ENCODE assay signal across 15 cellular contexts in genomic region chr3:31230425-31230824, GRCh38.
DNase-seq lines count a peak whose midpoint lies in the region; ATAC-seq and TF ChIP-seq lines count a peak whose summit lies in the region.
"Had no signal": no experiment of that assay in that cellular context is flagged by ENCODE, and none has a peak within 500 bp of the region (broad histone marks: within the 10 kb centered on the region; RNA-seq: fewer than 3 reads in every experiment).

No MANE protein-coding gene starts in this region.

- peaks cover 0 to 3% of the 10 kb centered on the region in 2 donors for H3K36me3 Mint-ChIP-seq in activated T-cell treated with anti-CD3 and anti-CD28 coated beads, Interleukin-2, amount 50 U/mL, for 72 hours (ENCODE audit: insufficient read depth in 2 of 2)
- peaks cover 28% of the 10 kb centered on the region for H3K36me3 Mint-ChIP-seq in activated CD8-positive, alpha-beta T cell treated with anti-CD3 and anti-CD28 coated beads, Interleukin-2, amount 10 ng/mL, durations not matched to agents 7 days and 5 days (ENCODE audit: low read depth)
- H3K36me3 Mint-ChIP-seq in HFFc6 (ENCODE audit: low read depth): no peaks in the 10 kb centered on the region
- H3K36me3 Mint-ChIP-seq: type B pancreatic cell had no signal

- H3K4me1 Mint-ChIP-seq in activated T-cell treated with anti-CD3 and anti-CD28 coated beads, Interleukin-2, amount 50 U/mL, for 72 hours (ENCODE audit: low read depth): peaks cover 83% of the 10 kb centered on the region
- H3K4me1 Mint-ChIP-seq in activated CD8-positive, alpha-beta T cell treated with anti-CD3 and anti-CD28 coated beads, Interleukin-2, amount 10 ng/mL, durations not matched to agents 7 days and 5 days (ENCODE audit: low read depth): peaks cover 80% of the 10 kb centered on the region
- H3K4me1 Mint-ChIP-seq in HFFc6 (ENCODE audit: low read depth): peaks cover 20% of the 10 kb centered on the region

- H3K9me3 ChIP-seq in thymus (ENCODE audit: control insufficient read depth): no peaks in the 10 kb centered on the region
- no peaks in the 10 kb centered on the region for H3K9me3 ChIP-seq in gastroesophageal sphincter

- H3K4me3 Mint-ChIP-seq in activated T-cell treated with anti-CD3 and anti-CD28 coated beads, Interleukin-2, amount 50 U/mL, for 72 hours: peak overlapping the region; percentile 27 to 69
- H3K4me3 Mint-ChIP-seq in activated CD8-positive, alpha-beta T cell treated with anti-CD3 and anti-CD28 coated beads, Interleukin-2, amount 10 ng/mL, durations not matched to agents 7 days and 5 days: no peak overlapping the region
- no peak overlapping the region for H3K4me3 Mint-ChIP-seq in HFFc6
- H3K4me3 Mint-ChIP-seq: type B pancreatic cell had no signal

- H3K9me3 Mint-ChIP-seq in activated T-cell treated with anti-CD3 and anti-CD28 coated beads, Interleukin-2, amount 50 U/mL, for 72 hours: no peaks in the 10 kb centered on the region
- H3K9me3 Mint-ChIP-seq in activated CD8-positive, alpha-beta T cell treated with anti-CD3 and anti-CD28 coated beads, Interleukin-2, amount 10 ng/mL, durations not matched to agents 7 days and 5 days (ENCODE audit: insufficient read depth): peaks cover 16% of the 10 kb centered on the region
- H3K9me3 Mint-ChIP-seq in HFFc6: no peaks in the 10 kb centered on the region
- H3K9me3 Mint-ChIP-seq: type B pancreatic cell had no signal

- 9% methylated on average over 2 of the region's 2 CpGs for WGBS in thymus
- 70 to 71% methylated on average over 2 of the region's 2 CpGs for WGBS in gastroesophageal sphincter (ENCODE audit: low coverage in 1 of 2), 2 donors

- no peak overlapping the region for H3K4me3 ChIP-seq in thymus (ENCODE audit: low read length)
- no peak overlapping the region for H3K4me3 ChIP-seq in gastroesophageal sphincter
- H3K4me3 ChIP-seq: K562 had no signal

- H3K27me3 ChIP-seq in thymus (ENCODE audit: control insufficient read depth, insufficient read depth): no peaks in the 10 kb centered on the region
- H3K27me3 ChIP-seq in gastroesophageal sphincter: no peaks in the 10 kb centered on the region

- POLR2A ChIA-PET in activated CD8-positive, alpha-beta T cell treated with anti-CD3 and anti-CD28 coated beads, Interleukin-2, amount 10 ng/mL, durations not matched to agents 7 days and 5 days (lab: Charles Lee): interaction anchor here (0.9 kb wide), 1 partner anchor 302 kb away, joined by 3 read pairs; no protein-coding TSS in a partner anchor

- TF ChIP-seq EP300 in gastroesophageal sphincter (IDR thresholded peaks at IDR 0.05): no peak

- peak; percentile 38 to 52 for ATAC-seq in activated T-cell treated with anti-CD3 and anti-CD28 coated beads, Interleukin-2, amount 50 U/mL, for 72 hours (replicated peaks in 1 of 2)
- ATAC-seq in HG02870 (IDR thresholded peaks at IDR 0.05; ENCODE audit: unreplicated experiment) (peak; percentile 38), gastroesophageal sphincter (no peak)
- ATAC-seq in activated CD8-positive, alpha-beta T cell treated with anti-CD3 and anti-CD28 coated beads, Interleukin-2, amount 10 ng/mL, durations not matched to agents 7 days and 5 days: no peak
- ATAC-seq: K562 had no signal

- peak overlapping the region; percentile 45 for H3K27ac Mint-ChIP-seq in activated T-cell treated with anti-CD3 and anti-CD28 coated beads, Interleukin-2, amount 50 U/mL, for 72 hours
- peak overlapping the region; percentile 82 for H3K27ac Mint-ChIP-seq in activated CD8-positive, alpha-beta T cell treated with anti-CD3 and anti-CD28 coated beads, Interleukin-2, amount 10 ng/mL, durations not matched to agents 7 days and 5 days
- no peak overlapping the region for H3K27ac Mint-ChIP-seq in HFFc6
- H3K27ac Mint-ChIP-seq: type B pancreatic cell had no signal

- CTCF ChIA-PET in activated CD8-positive, alpha-beta T cell treated with anti-CD3 and anti-CD28 coated beads, Interleukin-2, amount 10 ng/mL, durations not matched to agents 7 days and 5 days (lab: Charles Lee): no interaction called here

- H3K27ac ChIP-seq in thymus (ENCODE audit: low read depth): peak overlapping the region; percentile 77
- H3K27ac ChIP-seq in gastroesophageal sphincter: no peak overlapping the region

- DNase-seq in activated T-cell treated with anti-CD3 and anti-CD28 coated beads, Interleukin-2, amount 50 U/mL, for 72 hours: no peak
- DNase-seq in activated T-cell treated with anti-CD3 and anti-CD28 coated beads, Interleukin-2, amount 50 U/mL, for 1 hour: no peak
- DNase-seq in activated CD8-positive, alpha-beta T cell treated with anti-CD3 and anti-CD28 coated beads, Interleukin-2, amount 10 ng/mL, durations not matched to agents 7 days and 5 days: no peak
- no peak for DNase-seq in HFFc6
- DNase-seq in UCSD-AML1 (lab: John Stamatoyannopoulos, UW; ENCODE audit: unreplicated experiment): no peak
- DNase-seq: activated CD4-positive, alpha-beta T cell treated with anti-CD3 and anti-CD28 coated beads for 4 hours; amniotic stem cell; DMS79 treated with DMSO at 0.1 percent for 48 hours; effector CD4-positive, alpha-beta T cell; NCI-H2081 treated with DMSO at 0.1 percent for 48 hours had no signal

- TF ChIP-seq CTCF in gastroesophageal sphincter (IDR thresholded peaks at IDR 0.05) (no peak), HFFc6 (IDR thresholded peaks at IDR 0.05) (no peak)

- H3K36me3 ChIP-seq in thymus (ENCODE audit: control insufficient read depth, insufficient read depth): no peaks in the 10 kb centered on the region
- no peaks in the 10 kb centered on the region for H3K36me3 ChIP-seq in gastroesophageal sphincter

- TF ChIP-seq POLR2A in gastroesophageal sphincter (IDR thresholded peaks at IDR 0.05): no peak

- H3K27me3 Mint-ChIP-seq in activated T-cell treated with anti-CD3 and anti-CD28 coated beads, Interleukin-2, amount 50 U/mL, for 72 hours (ENCODE audit: low read depth): peaks cover under 1% of the 10 kb centered on the region
- no peaks in the 10 kb centered on the region for H3K27me3 Mint-ChIP-seq in activated CD8-positive, alpha-beta T cell treated with anti-CD3 and anti-CD28 coated beads, Interleukin-2, amount 10 ng/mL, durations not matched to agents 7 days and 5 days (ENCODE audit: low read depth)
- H3K27me3 Mint-ChIP-seq in HFFc6 (ENCODE audit: insufficient read depth): no peaks in the 10 kb centered on the region; the same call in none of the 2 replicates
- H3K27me3 Mint-ChIP-seq: type B pancreatic cell had no signal

- H3K4me1 ChIP-seq in thymus (ENCODE audit: control insufficient read depth, insufficient read depth, low read length) (peaks cover 46% of the 10 kb centered on the region), gastroesophageal sphincter (no peaks in the 10 kb centered on the region)

Comparison
In these comparisons a context has a peak if more than half of its experiments do, and no peak if none do; other contexts are left out.
1. ATAC-seq: peak in activated T-cell treated with anti-CD3 and anti-CD28 coated beads, Interleukin-2, amount 50 U/mL, for 72 hours (2 of 2) and HG02870 (single experiment); none in activated CD8-positive, alpha-beta T cell treated with anti-CD3 and anti-CD28 coated beads, Interleukin-2, amount 10 ng/mL, durations not matched to agents 7 days and 5 days (single experiment) and gastroesophageal sphincter (single experiment).
2. H3K4me3 Mint-ChIP-seq: peak in activated T-cell treated with anti-CD3 and anti-CD28 coated beads, Interleukin-2, amount 50 U/mL, for 72 hours (2 of 2); none in activated CD8-positive, alpha-beta T cell treated with anti-CD3 and anti-CD28 coated beads, Interleukin-2, amount 10 ng/mL, durations not matched to agents 7 days and 5 days (single experiment) and HFFc6 (single experiment).